12 cellular contexts compared by ENCODE assay signal in genomic region chr10:132451506-132452215, GRCh38. TPM values are rescaled to one million over a fixed set of nuclear protein-coding genes. Genes with fewer than 3 reads are reported as not detected.
DNase-seq lines count a peak whose midpoint lies in the region; FAIRE-seq and TF ChIP-seq lines count a peak whose summit lies in the region.
"Had no signal": no experiment of that assay in that cellular context is flagged by ENCODE, and none has a peak within 500 bp of the region (broad histone marks: within the 10 kb centered on the region; RNA-seq: fewer than 3 reads in every experiment).

No MANE protein-coding gene starts in this region.

- no peaks in the 10 kb centered on the region for H3K79me1 ChIP-seq in H1 (ENCODE audit: low read depth, low read length)

- H4K8ac ChIP-seq in H1 (ENCODE audit: extremely low read depth, insufficient read depth, low read length), result 0 out of 2 replicates have a peak overlapping the region, but pooled peaks have one; percentile 29

- no peak for DNase-seq in T-helper 1 cell
- peak; percentile 60 for DNase-seq in HuH-7 (ENCODE audit: low spot score)
- no peak for DNase-seq in H1 (ENCODE audit: low read depth in 1 of 2, low spot score in 2 of 2)
- DNase-seq in ovary, result peak in 3 of 5 donors; percentile 23 to 44 (median 38)
- no peak for DNase-seq in NCI-H2081 (lab: John Stamatoyannopoulos, UW)
- no peak for DNase-seq in vagina (ENCODE audit: extremely low spot score in 2 of 2)
- DNase-seq in NCI-H187 treated with DMSO at 0.1 percent for 48 hours (lab: John Stamatoyannopoulos, UW), result no peak
- DNase-seq: activated naive CD4-positive, alpha-beta T cell treated with anti-CD3 and anti-CD28 coated beads, Interleukin-2, amount 10 ng/mL, durations not matched to agents 7 days and 5 days had no signal

- TF ChIP-seq RAD21 in H1 (IDR thresholded peaks at IDR 0.05 in 1 of 2, conservative IDR thresholded peaks at IDR 0.05 in 1 of 2; ENCODE audit: low read depth in 2 of 2, low read length in 2 of 2), result no peak

- TF ChIP-seq POLR2A in H1 (IDR thresholded peaks at IDR 0.05; ENCODE audit: control extremely low read depth in 1 of 2, low read depth in 2 of 2, low read length in 2 of 2) (no peak), ovary (IDR thresholded peaks at IDR 0.05) (no peak), vagina (IDR thresholded peaks at IDR 0.05) (no peak)

- no peak overlapping the region for H3K9ac ChIP-seq in H1 (replicated peaks in 1 of 4; ENCODE audit: extremely low read depth in 1 of 4, low read depth in 3 of 4, low read length in 3 of 4)

- 88% methylated on average over 13 of the region's 18 CpGs; no CpG with 5 or more reads in 1 of the 2 experiments for WGBS in H1 (ENCODE audit: extremely low coverage in 1 of 2, insufficient coverage in 1 of 2, insufficient read length in 1 of 2, insufficient replicate concordance in 2 of 2, low coverage in 1 of 2, low lambda C conversion rate in 2 of 2, missing lambda C conversion rate in 1 of 2), 2 experiments
- WGBS in ovary, 3 donors, result 88 to 92% (median 89%) methylated on average over 18 of the region's 18 CpGs

- no peak overlapping the region for H2BK20ac ChIP-seq in H1 (ENCODE audit: low read length)

- H3K27me3 Mint-ChIP-seq in T-helper 1 cell treated with Interleukin-12 subunit alpha and Interleukin-12 subunit beta and Interleukin-4 antibody, amounts not matched to agents 30 μg/mL and 1 μg/mL, for 36 hours (ENCODE audit: low read depth), result no peaks in the 10 kb centered on the region

- no peak overlapping the region for H3K4me2 ChIP-seq in H1 (ENCODE audit: insufficient read depth in 1 of 2, low read depth in 2 of 2, low read length in 2 of 2)

- H4K5ac ChIP-seq in H1 (ENCODE audit: insufficient read length, low read depth, low read length), result no peak overlapping the region

- H3K18ac ChIP-seq in H1 (ENCODE audit: extremely low read depth, low read length), result no peak overlapping the region; the same call in 1 of the 2 replicates

- peaks cover 0 to 2% (median 0%) of the 10 kb centered on the region in 4 experiments; a peak in 2 of 7 replicates for H3K27me3 ChIP-seq in H1 (replicated peaks in 1 of 4; ENCODE audit: control insufficient read depth in 3 of 4, extremely low read depth in 1 of 4, insufficient read depth in 3 of 4, low read length in 3 of 4)
- no peaks in the 10 kb centered on the region for H3K27me3 ChIP-seq in ovary
- H3K27me3 ChIP-seq in vagina, result no peaks in the 10 kb centered on the region

- H3K27ac ChIP-seq in H1 (ENCODE audit: low read depth, low read length), result no peak overlapping the region
- no peak overlapping the region for H3K27ac ChIP-seq in ovary
- H3K27ac ChIP-seq in vagina, result no peak overlapping the region
- H3K27ac ChIP-seq: SK-N-MC, thoracic aorta had no signal

- H3K14ac ChIP-seq in H1 (ENCODE audit: insufficient read length), result no peak overlapping the region

- peak overlapping the region; percentile 88; the same call in 1 of the 2 replicates for H2BK12ac ChIP-seq in H1 (ENCODE audit: low read depth, low read length)

- no peaks in the 10 kb centered on the region for H3K23me2 ChIP-seq in H1 (ENCODE audit: low read depth, low read length)

- peak overlapping the region; percentile 37 for H4K91ac ChIP-seq in H1 (replicated peaks; ENCODE audit: insufficient read length, low read length)

- H3K36me3 Mint-ChIP-seq in T-helper 1 cell treated with Interleukin-12 subunit alpha and Interleukin-12 subunit beta and Interleukin-4 antibody, amounts not matched to agents 30 μg/mL and 1 μg/mL, for 36 hours (ENCODE audit: low read depth), result no peaks in the 10 kb centered on the region
- H3K36me3 Mint-ChIP-seq: activated naive CD4-positive, alpha-beta T cell treated with anti-CD3 and anti-CD28 coated beads, Interleukin-2, amount 10 ng/mL, durations not matched to agents 7 days and 5 days had no signal

- no peak overlapping the region for H3K4ac ChIP-seq in H1 (replicated peaks; ENCODE audit: insufficient read length, low read depth, low read length)

- no peak for TF ChIP-seq CTCF in H1 (IDR thresholded peaks at IDR 0.05; ENCODE audit: control extremely low read depth in 1 of 3, insufficient read depth in 1 of 3, low read depth in 1 of 3, low read length in 3 of 3)
- TF ChIP-seq CTCF in ovary (IDR thresholded peaks at IDR 0.05), result no peak
- no peak for TF ChIP-seq CTCF in vagina (IDR thresholded peaks at IDR 0.05)

- intact Hi-C loops in ovary (cut with DNase I), result loop anchor here (2.0 to 10.0 kb wide), 7 partner anchors 63 to 229 kb away; partner anchors contain the start of gene STK32C (in 1 of the 4)
- intact Hi-C loops in vagina (cut with DNase I), result loop anchor here (2.0 kb wide), 1 partner anchor 65 kb away; no protein-coding TSS in a partner anchor

- CTCF ChIA-PET in H1 (lab: Charles Lee; ENCODE audit: partially characterized antibody), result interaction anchor here (0.6 to 2.4 kb wide), 30 partner anchors 12 to 229 kb away, joined by 3 to 12 read pairs (median 3); no protein-coding TSS in a partner anchor

- H3K4me3 Mint-ChIP-seq in T-helper 1 cell treated with Interleukin-12 subunit alpha and Interleukin-12 subunit beta and Interleukin-4 antibody, amounts not matched to agents 30 μg/mL and 1 μg/mL, for 36 hours, result no peak overlapping the region
- H3K4me3 Mint-ChIP-seq: activated naive CD4-positive, alpha-beta T cell treated with anti-CD3 and anti-CD28 coated beads, Interleukin-2, amount 10 ng/mL, durations not matched to agents 7 days and 5 days had no signal

- H3K27ac Mint-ChIP-seq in T-helper 1 cell treated with Interleukin-12 subunit alpha and Interleukin-12 subunit beta and Interleukin-4 antibody, amounts not matched to agents 30 μg/mL and 1 μg/mL, for 36 hours, result peak overlapping the region; percentile 41

- no peak overlapping the region for H2AFZ ChIP-seq in H1 (ENCODE audit: low read length)

- no peak for TF ChIP-seq EP300 in H1 (IDR thresholded peaks at IDR 0.05; ENCODE audit: borderline replicate concordance in 1 of 2, low read depth in 2 of 2, low read length in 2 of 2)
- TF ChIP-seq EP300 in ovary (IDR thresholded peaks at IDR 0.05), result no peak

- H3K9me3 Mint-ChIP-seq in T-helper 1 cell treated with Interleukin-12 subunit alpha and Interleukin-12 subunit beta and Interleukin-4 antibody, amounts not matched to agents 30 μg/mL and 1 μg/mL, for 36 hours, result no peaks in the 10 kb centered on the region
- H3K9me3 Mint-ChIP-seq: activated naive CD4-positive, alpha-beta T cell treated with anti-CD3 and anti-CD28 coated beads, Interleukin-2, amount 10 ng/mL, durations not matched to agents 7 days and 5 days had no signal

- peaks cover 0 to 23% (median 15%) of the 10 kb centered on the region in 4 experiments; a peak in 6 of 7 replicates for H3K4me1 ChIP-seq in H1 (replicated peaks in 1 of 4; ENCODE audit: control insufficient read depth in 3 of 4, insufficient read depth in 4 of 4, low read length in 3 of 4)
- H3K4me1 ChIP-seq in ovary (ENCODE audit: insufficient read depth), result peaks cover 14% of the 10 kb centered on the region
- peaks cover 33% of the 10 kb centered on the region for H3K4me1 ChIP-seq in vagina

- H3K9me3 ChIP-seq in H1 (ENCODE audit: insufficient read depth in 2 of 2, low read depth in 1 of 2, low read length in 1 of 2) (no peaks in the 10 kb centered on the region), ovary (no peaks in the 10 kb centered on the region), vagina (no peaks in the 10 kb centered on the region)
- H3K9me3 ChIP-seq: thoracic aorta had no signal

- no peak overlapping the region for H3K23ac ChIP-seq in H1 (ENCODE audit: insufficient read length)

- H2AK5ac ChIP-seq in H1 (ENCODE audit: low read depth, low read length), result no peak overlapping the region; the same call in 1 of the 2 replicates

- H2BK5ac ChIP-seq in H1 (ENCODE audit: low read depth, low read length), result peak overlapping the region; percentile 78; the same call in 1 of the 2 replicates

- H3K4me3 ChIP-seq in H1 (ENCODE audit: extremely low read depth in 1 of 4, insufficient read depth in 2 of 4, low read depth in 3 of 4, low read length in 4 of 4), result no peak overlapping the region
- no peak overlapping the region for H3K4me3 ChIP-seq in ovary
- no peak overlapping the region for H3K4me3 ChIP-seq in vagina
- H3K4me3 ChIP-seq: lung, SK-N-MC, thoracic aorta had no signal

- H3K36me3 ChIP-seq in H1 (ENCODE audit: control insufficient read depth in 2 of 4, insufficient read depth in 4 of 4, low read length in 3 of 4) (no peaks in the 10 kb centered on the region), ovary (no peaks in the 10 kb centered on the region), vagina (no peaks in the 10 kb centered on the region)
- H3K36me3 ChIP-seq: thoracic aorta had no signal

- H2BK15ac ChIP-seq in H1 (ENCODE audit: low read length), result peak overlapping the region; percentile 92; the same call in 1 of the 2 replicates

- POLR2A ChIA-PET in H1 (lab: Charles Lee; ENCODE audit: partially characterized antibody), result interaction anchor here (0.6 to 1.2 kb wide), 2 partner anchors 88 to 795 kb away, joined by 3 read pairs; no protein-coding TSS in a partner anchor

- H4K20me1 ChIP-seq in H1 (replicated peaks in 1 of 2; ENCODE audit: control insufficient read depth in 1 of 2, insufficient read depth in 2 of 2, low read length in 2 of 2), result no peaks in the 10 kb centered on the region

- no peak overlapping the region for H2BK120ac ChIP-seq in H1 (replicated peaks; ENCODE audit: low read depth, low read length)

- H3K56ac ChIP-seq in H1 (replicated peaks; ENCODE audit: insufficient read length, low read depth, low read length), result no peak overlapping the region

- FAIRE-seq in H1 (lab: Jason Lieb, UNC), result no peak

- no peaks in the 10 kb centered on the region for H3K79me2 ChIP-seq in H1 (ENCODE audit: control insufficient read depth in 1 of 2, insufficient read depth in 2 of 2, low read length in 2 of 2)

- H3K4me1 Mint-ChIP-seq in T-helper 1 cell treated with Interleukin-12 subunit alpha and Interleukin-12 subunit beta and Interleukin-4 antibody, amounts not matched to agents 30 μg/mL and 1 μg/mL, for 36 hours (ENCODE audit: low read depth), result peaks cover 16% of the 10 kb centered on the region

TF ChIP-seq in H1, 55 proteins besides CTCF, POLR2A, EP300 and RAD21 (continues in another document):
- TF ChIP-seq POLR2AphosphoS5 (IDR thresholded peaks at IDR 0.05; ENCODE audit: low read depth, low read length), result no peak
- TF ChIP-seq KDM1A (IDR thresholded peaks at IDR 0.05; ENCODE audit: borderline replicate concordance, low read length), result no peak
- no peak for TF ChIP-seq HDAC2 (IDR thresholded peaks at IDR 0.05; ENCODE audit: borderline replicate concordance in 1 of 2, low read depth in 2 of 2, low read length in 2 of 2)

RNA-seq across cellular contexts. Expression of gene PWWP2B, which starts 54.7 kb away (rescaled TPM):
- 10.8 and 11.0 TPM in 2 replicates for total RNA-seq in H1 (2021; fragmentation: NEBNext Ultra II Directional; extraction: Animal tissue kit (Norgen Biotek cat#: 25700))
- polyA plus RNA-seq in H1 (2011; rRNA removed) (5.3 and 9.4 TPM in 2 replicates), ovary (1 to 10 TPM; 1.1 to 8.5 TPM)
- polyA plus RNA-seq in H1 (2011; cell fraction: cytosol; rRNA removed), result 7.2 TPM
- 17.0 TPM for polyA plus RNA-seq in H1 (2011; cell fraction: nucleus; rRNA removed)
- polyA plus RNA-seq in H1 (2012, experiment 1 of 2), result 4.8 to 8.4 TPM (median 8.0 TPM) in 4 replicates
- 6.0 TPM for polyA plus RNA-seq in H1 (2012, experiment 2 of 2)
- 6.0 TPM for polyA plus RNA-seq in H1 (2013, experiment 1 of 2)
- 5.5 TPM for polyA plus RNA-seq in H1 (2013, experiment 2 of 2)
- 1.2 and 1.4 TPM in 2 replicates for polyA minus RNA-seq in H1 (2011; rRNA and poly(A)+ RNA removed)
- 5.2 TPM for polyA minus RNA-seq in H1 (2011; cell fraction: cytosol; rRNA and poly(A)+ RNA removed)
- polyA minus RNA-seq in H1 (2011; cell fraction: nucleus; rRNA and poly(A)+ RNA removed), result 7.0 TPM
- total RNA-seq in ovary (10 to 100 TPM in 6 of 7 donors, 1 to 10 TPM in 1; 7.3 to 26.0 (median 17.6) TPM), vagina (14.7 TPM)

Comparison
In these comparisons a context has a peak if more than half of its experiments do, and no peak if none do; other contexts are left out.
1. DNase-seq: peak in HuH-7 (single experiment) and ovary (3 of 5); none in T-helper 1 cell (0 of 5), H1 (0 of 2), NCI-H2081 (0 of 2), vagina (0 of 2) and NCI-H187 treated with DMSO at 0.1 percent for 48 hours (single experiment).